In the genomic region with DNA sequence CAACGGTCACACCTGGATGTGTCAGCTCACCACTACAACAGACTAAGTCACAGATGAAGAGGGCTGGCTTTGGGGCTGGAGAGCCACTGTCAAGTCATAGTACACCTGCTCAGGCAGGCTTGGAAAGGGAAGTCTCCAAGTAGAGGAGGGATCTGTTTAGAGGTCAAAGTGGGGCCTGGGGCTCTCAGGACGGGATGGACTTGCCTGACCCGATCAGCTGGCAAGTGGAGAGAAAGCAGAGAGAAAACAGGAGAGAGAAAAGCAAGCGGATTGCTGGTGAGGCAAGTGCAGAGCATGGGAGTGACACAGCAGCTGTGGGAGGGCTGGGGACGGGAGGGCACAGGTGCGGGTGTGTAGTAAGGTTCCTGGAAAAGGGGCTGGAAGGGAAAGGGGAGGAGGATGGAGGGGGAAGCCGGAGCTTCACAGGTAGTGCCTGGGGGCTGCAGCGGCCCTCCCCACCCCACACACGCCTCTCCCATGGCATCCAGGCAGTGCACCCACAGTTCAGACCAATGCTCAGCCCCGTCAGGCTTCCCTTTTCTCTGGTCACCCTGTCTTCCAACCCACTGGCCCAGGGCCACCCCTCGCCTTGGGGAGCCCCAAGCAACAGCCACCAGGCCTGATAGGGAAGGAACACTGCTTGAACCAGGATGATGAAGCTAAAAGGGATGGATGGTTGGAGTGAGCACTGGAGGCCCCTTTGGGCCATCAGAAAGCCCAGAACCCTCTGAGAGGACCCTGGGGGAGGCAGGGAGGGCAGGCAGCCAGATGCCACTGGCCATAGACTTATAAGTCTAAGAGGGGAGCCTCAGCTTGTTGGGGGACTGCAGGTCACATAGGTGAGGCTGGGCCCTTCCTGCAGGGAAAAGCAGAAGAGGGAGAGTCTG, we compare ENCODE assay signal across 14 cellular contexts. TPM values are rescaled to one million over a fixed set of nuclear protein-coding genes. Genes with fewer than 3 reads are reported as not detected.
DNase-seq lines count a peak whose midpoint lies in the region; ATAC-seq and TF ChIP-seq lines count a peak whose summit lies in the region.
"Had no signal": no experiment of that assay in that cellular context is flagged by ENCODE, and none has a peak within 500 bp of the region (broad histone marks: within the 10 kb centered on the region; RNA-seq: fewer than 3 reads in every experiment).

No MANE protein-coding gene starts in this region.

- no peak for TF ChIP-seq CTCF in RWPE1 (conservative IDR thresholded peaks at IDR 0.05; ENCODE audit: low read depth)
- TF ChIP-seq CTCF in type B pancreatic cell (conservative IDR thresholded peaks at IDR 0.05) = no peak

- H3K27me3 Mint-ChIP-seq in activated naive CD4-positive, alpha-beta T cell treated with anti-CD3 and anti-CD28 coated beads, Interleukin-2, amount 10 ng/mL, durations not matched to agents 7 days and 5 days = no peaks in the 10 kb centered on the region
- peaks cover 3% of the 10 kb centered on the region for H3K27me3 Mint-ChIP-seq in type B pancreatic cell

- H3K9me3 Mint-ChIP-seq in activated naive CD4-positive, alpha-beta T cell treated with anti-CD3 and anti-CD28 coated beads, Interleukin-2, amount 50 U/mL, for 72 hours = no peaks in the 10 kb centered on the region
- no peaks in the 10 kb centered on the region for H3K9me3 Mint-ChIP-seq in activated naive CD4-positive, alpha-beta T cell treated with anti-CD3 and anti-CD28 coated beads, Interleukin-2, amount 10 ng/mL, durations not matched to agents 7 days and 5 days
- no peaks in the 10 kb centered on the region for H3K9me3 Mint-ChIP-seq in type B pancreatic cell
- H3K9me3 Mint-ChIP-seq: nephron had no signal

- no peak for DNase-seq in activated naive CD4-positive, alpha-beta T cell treated with anti-CD3 and anti-CD28 coated beads, Interleukin-2, amount 50 U/mL, for 72 hours (ENCODE audit: low spot score in 2 of 2)
- DNase-seq in activated naive CD4-positive, alpha-beta T cell treated with anti-CD3 and anti-CD28 coated beads, Interleukin-2, amount 10 ng/mL, durations not matched to agents 7 days and 5 days = no peak
- no peak for DNase-seq in RWPE1 (ENCODE audit: low spot score)
- DNase-seq in ecto neural progenitor cell (ENCODE audit: low spot score) = peak; percentile 46
- DNase-seq in type B pancreatic cell (ENCODE audit: extremely low spot score, unreplicated experiment) = no peak
- DNase-seq in GM03348 (ENCODE audit: low spot score) = no peak
- no peak for DNase-seq in GM19240 (ENCODE audit: insufficient read length, low spot score)
- DNase-seq in left ventricle myocardium superior = no peak
- DNase-seq: GOT3; NCI-H187; NCI-H226; NK-92 treated with Interleukin-12 subunit alpha and Interleukin-12 subunit beta, amount 100 ng/mL, for 24 hours had no signal

- peak overlapping the region; percentile 72 to 76 for H3K27ac Mint-ChIP-seq in activated naive CD4-positive, alpha-beta T cell treated with anti-CD3 and anti-CD28 coated beads, Interleukin-2, amount 50 U/mL, for 72 hours
- H3K27ac Mint-ChIP-seq in activated naive CD4-positive, alpha-beta T cell treated with anti-CD3 and anti-CD28 coated beads, Interleukin-2, amount 10 ng/mL, durations not matched to agents 7 days and 5 days = no peak overlapping the region
- peak overlapping the region; percentile 66 for H3K27ac Mint-ChIP-seq in type B pancreatic cell

- POLR2A ChIA-PET in RWPE1 (lab: Yijun Ruan, JAX; ENCODE audit: low non-redundant PET) = no interaction called here

- CTCF ChIA-PET in activated naive CD4-positive, alpha-beta T cell treated with anti-CD3 and anti-CD28 coated beads, Interleukin-2, amount 10 ng/mL, durations not matched to agents 7 days and 5 days (lab: Charles Lee) = interaction anchor here (1.1 to 2.6 kb wide), 7 partner anchors 9 to 479 kb away, joined by 3 to 22 read pairs (median 5); a partner anchor contains a TSS
- CTCF ChIA-PET in RWPE1 (lab: Yijun Ruan, JAX) = interaction anchor here (0.6 to 1.4 kb wide), 2 partner anchors 112 to 469 kb away, joined by 3 to 4 read pairs; no protein-coding TSS in a partner anchor

- intact Hi-C loops in left ventricle myocardium superior (cut with micrococcal nuclease) = no loop called here

- H3K4me1 Mint-ChIP-seq in activated naive CD4-positive, alpha-beta T cell treated with anti-CD3 and anti-CD28 coated beads, Interleukin-2, amount 10 ng/mL, durations not matched to agents 7 days and 5 days = peaks cover 14% of the 10 kb centered on the region
- H3K4me1 Mint-ChIP-seq in type B pancreatic cell (ENCODE audit: unreplicated experiment) = peaks cover 15% of the 10 kb centered on the region

- H3K27ac ChIP-seq in RWPE1 = peak overlapping the region; percentile 59
- H3K27ac ChIP-seq: upper lobe of right lung had no signal

- peaks cover 6 to 20% of the 10 kb centered on the region in 2 donors for H3K36me3 Mint-ChIP-seq in activated naive CD4-positive, alpha-beta T cell treated with anti-CD3 and anti-CD28 coated beads, Interleukin-2, amount 50 U/mL, for 72 hours
- H3K36me3 Mint-ChIP-seq in activated naive CD4-positive, alpha-beta T cell treated with anti-CD3 and anti-CD28 coated beads, Interleukin-2, amount 10 ng/mL, durations not matched to agents 7 days and 5 days = peaks cover 31% of the 10 kb centered on the region
- peaks cover 23% of the 10 kb centered on the region for H3K36me3 Mint-ChIP-seq in type B pancreatic cell

- no peak overlapping the region for H3K4me3 Mint-ChIP-seq in activated naive CD4-positive, alpha-beta T cell treated with anti-CD3 and anti-CD28 coated beads, Interleukin-2, amount 10 ng/mL, durations not matched to agents 7 days and 5 days
- H3K4me3 Mint-ChIP-seq in type B pancreatic cell = no peak overlapping the region

- ATAC-seq in activated naive CD4-positive, alpha-beta T cell treated with anti-CD3 and anti-CD28 coated beads, Interleukin-2, amount 50 U/mL, for 72 hours = peak in 1 of 2 donors; percentile 16
- ATAC-seq in left ventricle myocardium superior = no peak

RNA-seq across cellular contexts. Expression of a gene that starts 8.5 kb away (rescaled TPM):
- 1,000 to 10,000 TPM; 3,116 to 3,713 TPM for total RNA-seq in activated naive CD4-positive, alpha-beta T cell treated with anti-CD3 and anti-CD28 coated beads, Interleukin-2, amount 50 U/mL, for 72 hours
- total RNA-seq in type B pancreatic cell (ENCODE audit: low replicate concordance) (2,088 and 2,219 TPM in 2 replicates), left ventricle myocardium superior (717 TPM)
